Comparison of ENCODE assay signal across 8 cellular contexts in genomic region chrX:72305286-72306084, GRCh38. TPM values are rescaled to one million over a fixed set of nuclear protein-coding genes. Genes with fewer than 3 reads are reported as not detected.
DNase-seq lines count a peak whose midpoint lies in the region; ATAC-seq and TF ChIP-seq lines count a peak whose summit lies in the region.

TSS of gene CITED1 (minus strand) at chrX:72305914. CDS start at chrX:72302869, 3,045 bp downstream.

- CTCF ChIA-PET in WTC11 (lab: Charles Lee) = interaction anchor here (1.3 to 4.4 kb wide), 3 partner anchors 7 to 240 kb away, joined by 9 to 40 read pairs (median 9); partner anchors contain the start of gene RPS4X

- peaks cover 85% of the 10 kb centered on the region for H3K27me3 Mint-ChIP-seq in WTC11 (ENCODE audit: low read depth)

- H3K36me3 Mint-ChIP-seq in WTC11 = no peaks in the 10 kb centered on the region

- H3K4me3 Mint-ChIP-seq in WTC11 = peak within 1 kb of the TSS; percentile 76

- H3K4me1 Mint-ChIP-seq in WTC11 = peaks cover 16% of the 10 kb centered on the region

- DNase-seq in activated T-cell treated with anti-CD3 and anti-CD28 coated beads, Interleukin-2, amount 50 U/mL, for 1 hour = peak; percentile 33
- DNase-seq in activated T-cell treated with anti-CD3 and anti-CD28 coated beads for 4 hours = no peak
- peak; percentile 20 for DNase-seq in WTC11 (ENCODE audit: low spot score)
- no peak for DNase-seq in fibroblast of mammary gland (ENCODE audit: low read depth)
- DNase-seq in retina = peak; percentile 61
- no peak for DNase-seq in iPS-NIHi7 (ENCODE audit: extremely low spot score)
- DNase-seq in NCI-H1436 (lab: John Stamatoyannopoulos, UW) = no peak

- H3K9me3 Mint-ChIP-seq in WTC11 = no peaks in the 10 kb centered on the region

- no peak within 1 kb of the TSS for H3K27ac Mint-ChIP-seq in WTC11

- ATAC-seq in WTC11 (no peak), HG02571 (IDR thresholded peaks at IDR 0.05; ENCODE audit: unreplicated experiment) (no peak)

- POLR2A ChIA-PET in WTC11 (lab: Charles Lee) = no interaction called here

- H3K4me3 ChIP-seq in fibroblast of mammary gland (ENCODE audit: control insufficient read depth, low read depth, low read length) = peak within 1 kb of the TSS; percentile 47

- TF ChIP-seq CTCF in WTC11 (IDR thresholded peaks at IDR 0.05) (no peak), fibroblast of mammary gland (conservative IDR thresholded peaks at IDR 0.05; ENCODE audit: control insufficient read depth, insufficient read depth, low read depth, low read length) (no peak)

TF ChIP-seq in WTC11, 78 proteins besides CTCF, POLR2A, EP300 and RAD21:
- TF ChIP-seq ZNF532 (CRISPR knock-in tag; IDR thresholded peaks at IDR 0.05; ENCODE audit: borderline replicate concordance) (no peak), ZBTB43 (CRISPR knock-in tag; IDR thresholded peaks at IDR 0.05) (no peak), ARID4B (CRISPR knock-in tag; IDR thresholded peaks at IDR 0.05; ENCODE audit: borderline replicate concordance) (no peak)

RNA-seq across cellular contexts. Expression of gene CITED1, which starts in this region (rescaled TPM):
- 2.2 to 4.5 TPM (median 3.9 TPM) in 3 replicates for total RNA-seq in WTC11 (2021)

Comparison
In these comparisons a context has a peak if more than half of its experiments do, and no peak if none do; other contexts are left out.
1. DNase-seq: peak in activated T-cell treated with anti-CD3 and anti-CD28 coated beads, Interleukin-2, amount 50 U/mL, for 1 hour (single experiment), WTC11 (single experiment) and retina (single experiment); none in activated T-cell treated with anti-CD3 and anti-CD28 coated beads for 4 hours (single experiment), fibroblast of mammary gland (single experiment), iPS-NIHi7 (single experiment) and NCI-H1436 (single experiment).